8 cellular contexts compared by ENCODE assay signal in genomic region chr5:134586866-134587524, GRCh38.
DNase-seq lines count a peak whose midpoint lies in the region; ATAC-seq lines count a peak whose summit lies in the region.

No MANE protein-coding gene starts in this region.

- ATAC-seq in HG02938 (IDR thresholded peaks at IDR 0.05; ENCODE audit: unreplicated experiment), result peak; percentile 90

- DNase-seq in NCI-H2171 treated with DMSO at 0.1 percent for 48 hours (lab: John Stamatoyannopoulos, UW), result peak; percentile 1
- no peak for DNase-seq in NCI-H2171 (lab: John Stamatoyannopoulos, UW)
- peak; percentile 48 to 73 for DNase-seq in NCI-H446 (lab: John Stamatoyannopoulos, UW)
- peak; percentile 90 for DNase-seq in activated CD4-positive, CD25-positive, alpha-beta regulatory T cell treated with anti-CD3 and anti-CD28 coated beads, Interleukin-2, amount 50 U/mL, for 72 hours
- DNase-seq in cerebellar cortex (ENCODE audit: low spot score), result peak; percentile 82
- peak; percentile 91 for DNase-seq in left kidney (ENCODE audit: low read depth, low spot score)
- DNase-seq in stimulated activated CD4-positive, alpha-beta T cell treated with anti-CD3 and anti-CD28 coated beads, Interleukin-2, amount 100 ng/mL, for 24 hours, result peak; percentile 91 to 95
